ENCODE assay signal across 12 cellular contexts in the genomic region with DNA sequence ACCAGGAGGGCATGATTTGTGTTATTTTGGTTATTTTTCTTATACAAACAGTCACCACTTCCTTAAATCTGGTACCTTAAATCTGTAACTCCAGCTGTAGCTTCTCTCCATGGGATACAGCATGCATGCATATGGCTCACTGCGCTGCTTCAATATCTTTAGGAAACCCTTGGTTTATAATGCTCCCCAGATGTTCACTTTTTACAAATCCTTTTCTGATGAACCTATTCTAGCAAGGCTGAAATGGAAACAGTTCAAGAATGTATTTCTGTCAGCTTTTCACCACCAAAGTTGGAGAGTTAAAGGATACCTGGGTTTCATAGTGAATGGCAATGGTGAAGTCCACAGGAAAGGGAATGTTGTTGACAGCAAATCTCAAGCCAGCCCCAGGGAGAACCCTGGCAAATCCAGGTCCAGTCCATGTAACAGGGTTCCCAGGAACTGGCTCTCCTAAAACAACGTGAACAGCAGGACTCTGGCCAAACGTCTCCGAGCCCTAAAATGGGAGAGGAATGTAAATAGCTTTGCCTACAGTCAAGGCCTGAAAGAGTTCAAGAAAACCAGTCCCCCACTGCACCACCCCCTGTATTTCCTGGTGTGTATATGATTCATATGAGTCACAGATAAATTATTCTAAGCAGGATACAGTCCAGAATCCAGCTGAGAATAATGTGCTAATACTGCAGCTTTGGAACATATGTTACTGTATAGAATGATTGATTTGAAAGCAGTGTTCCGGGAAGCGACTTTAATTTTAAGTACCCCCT. TPM values are rescaled to one million over a fixed set of nuclear protein-coding genes. Genes with fewer than 3 reads are reported as not detected.
DNase-seq lines count a peak whose midpoint lies in the region; ATAC-seq, FAIRE-seq and TF ChIP-seq lines count a peak whose summit lies in the region.
"Had no signal": no experiment of that assay in that cellular context is flagged by ENCODE, and none has a peak within 500 bp of the region (broad histone marks: within the 10 kb centered on the region; RNA-seq: fewer than 3 reads in every experiment).

No MANE protein-coding gene starts in this region.

- CTCF ChIA-PET in A549 (lab: Yijun Ruan, JAX) = interaction anchor here (0.9 to 1.3 kb wide), 3 partner anchors 11 to 61 kb away, joined by 3 to 4 read pairs (median 3); no protein-coding TSS in a partner anchor

- no peak for TF ChIP-seq POLR2A in A549 (IDR thresholded peaks at IDR 0.05; ENCODE audit: low read length)

- no peak for TF ChIP-seq CTCF in A549 (IDR thresholded peaks at IDR 0.05)

- H3K4me3 ChIP-seq in A549 = no peak overlapping the region
- H3K4me3 ChIP-seq: BLaER1 had no signal

- peaks cover 7% of the 10 kb centered on the region; the same call in 2 of the 3 replicates for H3K9me3 ChIP-seq in A549

- no peak for FAIRE-seq in A549 (lab: Jason Lieb, UNC)

- H3K4me2 ChIP-seq in A549 = peak overlapping the region; percentile 48
- H3K4me2 ChIP-seq: BLaER1 had no signal

- ATAC-seq in A549 (peak; percentile 26 to 68; a peak in 3 of 6 replicates), HG03442 (IDR thresholded peaks at IDR 0.05; ENCODE audit: unreplicated experiment) (no peak)
- ATAC-seq: natural killer cell had no signal

- no peak for TF ChIP-seq EP300 in A549 (IDR thresholded peaks at IDR 0.05)

- POLR2A ChIA-PET in A549 (lab: Yijun Ruan, JAX) = no interaction called here

- H3K27ac ChIP-seq in A549 = peak overlapping the region; percentile 41 to 51; a peak in 2 of 6 replicates
- H3K27ac ChIP-seq: BLaER1 had no signal

- whole genome bisulfite sequencing in A549 (ENCODE audit: missing lambda C conversion rate) = 62% methylated on average over 6 of the region's 6 CpGs

- TF ChIP-seq RAD21 in A549 (conservative IDR thresholded peaks at IDR 0.05 in 1 of 2, IDR thresholded peaks at IDR 0.05 in 1 of 2) = no peak

- peaks cover 17% of the 10 kb centered on the region for H3K4me1 ChIP-seq in A549

- DNase-seq in A549 (ENCODE audit: low read depth in 1 of 2, low spot score in 1 of 2) (no peak), HS-5 (ENCODE audit: low read depth) (peak; percentile 70), astrocyte of the hippocampus (ENCODE audit: low read depth, low spot score) (peak; percentile 69), iris pigment epithelial cell (ENCODE audit: low read depth) (peak; percentile 89), NOMO-1 treated with DMSO at 0.1 percent for 48 hours (lab: John Stamatoyannopoulos, UW; ENCODE audit: unreplicated experiment) (no peak), SKM-1 treated with dmso at 0.1 percent for 144 hours (lab: John Stamatoyannopoulos, UW; ENCODE audit: unreplicated experiment) (no peak), occipital lobe (lab: John Stamatoyannopoulos, UW) (no peak)
- DNase-seq: activated B cell treated with CpG ODN at 0.5 μM for 24 hours, head of caudate nucleus, natural killer cell had no signal

TF ChIP-seq in A549, 52 proteins besides CTCF, POLR2A, EP300 and RAD21:
- TF ChIP-seq JUNB (IDR thresholded peaks at IDR 0.05) (no peak), FOSL2 (IDR thresholded peaks at IDR 0.05) (no peak), FOSL2 (CRISPR knock-in tag; IDR thresholded peaks at IDR 0.05) (0 out of 2 replicates have a peak, but pooled peaks have one; percentile 18)

RNA-seq across cellular contexts. Expression of a gene that starts 50.7 kb away (rescaled TPM):
- polyA plus RNA-seq in A549 (2011; rRNA removed) (0.13 and 0.26 TPM in 2 replicates), A549 (2017; fragmentation: RNase III; extraction: RNeasy Plus Mini Kit Qiagen cat#74134 plus additional on column Dnase treatment) (0.19 to 0.45 TPM (median 0.38 TPM) in 3 replicates)
- 0.14 and 0.15 TPM in 2 replicates for polyA plus RNA-seq in A549 (2012; cell fraction: cytosol; rRNA removed)
- 0.24 and 0.31 TPM in 2 replicates for polyA plus RNA-seq in A549 (2012; cell fraction: nucleus; rRNA removed)
- polyA minus RNA-seq in A549 (2011; rRNA and poly(A)+ RNA removed) = 1.0 and 1.6 TPM in 2 replicates
- 0.47 TPM for total RNA-seq in occipital lobe
- total RNA-seq: activated B cell treated with CpG ODN at 0.5 μM for 24 hours, natural killer cell had no signal

Comparison
In these comparisons a context has a peak if more than half of its experiments do, and no peak if none do; other contexts are left out.
1. DNase-seq: peak in HS-5 (single experiment), astrocyte of the hippocampus (single experiment) and iris pigment epithelial cell (single experiment); none in A549 (0 of 2), NOMO-1 treated with DMSO at 0.1 percent for 48 hours (single experiment), SKM-1 treated with dmso at 0.1 percent for 144 hours (single experiment) and occipital lobe (single experiment).